1 cellular context compared by ENCODE assay signal in the genomic region with DNA sequence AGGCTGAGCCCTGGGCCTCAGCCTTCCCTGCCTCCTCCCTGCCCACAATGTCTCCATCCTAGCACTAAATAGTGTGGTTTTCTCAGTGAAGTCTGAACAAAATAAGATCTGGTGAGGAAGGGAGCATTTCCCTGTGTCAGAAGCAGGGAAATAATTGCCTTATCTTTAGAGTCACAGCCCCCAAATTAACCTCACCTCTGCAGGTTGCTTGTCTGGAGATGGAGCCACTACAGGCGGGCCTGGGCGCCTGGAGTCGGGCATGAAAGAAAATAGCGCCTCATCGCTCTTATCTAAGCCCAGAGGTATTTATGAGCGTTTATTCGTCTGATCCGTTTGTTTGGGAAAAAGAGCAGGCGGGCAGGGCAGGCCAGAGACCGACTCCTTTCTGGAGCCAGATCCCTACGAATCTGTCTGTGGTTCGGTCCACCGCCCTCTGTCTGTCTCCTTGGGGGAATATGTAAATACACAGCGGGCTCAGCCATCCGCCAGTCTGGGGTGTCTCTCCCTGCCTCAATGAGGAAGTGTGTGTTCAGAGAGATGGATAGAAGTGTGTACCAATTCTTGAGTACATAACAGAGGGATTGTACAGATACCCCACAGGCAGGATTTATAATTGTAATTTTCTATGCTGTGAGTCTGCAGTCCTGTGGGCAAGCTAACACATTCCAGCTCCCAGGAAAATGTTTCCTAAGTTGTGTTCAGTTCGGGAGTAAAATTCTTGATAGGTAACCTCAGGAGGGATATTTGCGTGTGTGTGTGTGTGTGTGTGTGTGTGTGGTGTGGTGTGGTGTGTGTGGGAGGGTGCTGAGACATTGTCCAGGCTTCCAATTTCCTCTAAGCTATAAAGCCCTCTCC.
A peak's percentile ranks its signal among the peaks of the same experiment; 100 is the strongest.
TF ChIP-seq lines count a peak whose summit lies in the region.

No MANE protein-coding gene starts in this region.

TF ChIP-seq in HEK293, 187 proteins besides CTCF, POLR2A, EP300 and RAD21 (continued from another document):
- no peak for TF ChIP-seq ZNF558 (tag by site-specific recombination; IDR thresholded peaks at IDR 0.05)
- no peak for TF ChIP-seq KLF16 (tag by site-specific recombination; IDR thresholded peaks at IDR 0.05)
- peak; percentile 99 for TF ChIP-seq ZFHX2 (tag by site-specific recombination; conservative IDR thresholded peaks at IDR 0.05)
- no peak for TF ChIP-seq ZNF747 (tag by site-specific recombination; IDR thresholded peaks at IDR 0.05)
- peak; percentile 8; the same call in 1 of the 2 replicates for TF ChIP-seq ZNF843 (tag by site-specific recombination; IDR thresholded peaks at IDR 0.05)
- TF ChIP-seq ZNF366 (tag by site-specific recombination; conservative IDR thresholded peaks at IDR 0.05), result peak; percentile 75; the same call in 1 of the 2 replicates
- TF ChIP-seq, protein P1, sequence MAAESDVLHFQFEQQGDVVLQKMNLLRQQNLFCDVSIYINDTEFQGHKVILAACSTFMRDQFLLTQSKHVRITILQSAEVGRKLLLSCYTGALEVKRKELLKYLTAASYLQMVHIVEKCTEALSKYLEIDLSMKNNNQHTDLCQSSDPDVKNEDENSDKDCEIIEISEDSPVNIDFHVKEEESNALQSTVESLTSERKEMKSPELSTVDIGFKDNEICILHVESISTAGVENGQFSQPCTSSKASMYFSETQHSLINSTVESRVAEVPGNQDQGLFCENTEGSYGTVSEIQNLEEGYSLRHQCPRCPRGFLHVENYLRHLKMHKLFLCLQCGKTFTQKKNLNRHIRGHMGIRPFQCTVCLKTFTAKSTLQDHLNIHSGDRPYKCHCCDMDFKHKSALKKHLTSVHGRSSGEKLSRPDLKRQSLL (tag by site-specific recombination; IDR thresholded peaks at IDR 0.05), result peak; percentile 97
- TF ChIP-seq ZNF837 (tag by site-specific recombination; IDR thresholded peaks at IDR 0.05), result no peak
- TF ChIP-seq ZNF596 (tag by site-specific recombination; IDR thresholded peaks at IDR 0.05), result peak; percentile 56; the same call in 1 of the 2 replicates
- no peak for TF ChIP-seq ZNF510 (tag by site-specific recombination; IDR thresholded peaks at IDR 0.05; ENCODE audit: insufficient replicate concordance)
- TF ChIP-seq MEIS1 (CRISPR knock-in tag; IDR thresholded peaks at IDR 0.05; ENCODE audit: borderline replicate concordance), result no peak
- 0 out of 2 replicates have a peak, but pooled peaks have one; percentile 13 for TF ChIP-seq ZBTB48 (tag by site-specific recombination; IDR thresholded peaks at IDR 0.05)
- TF ChIP-seq, protein P2, sequence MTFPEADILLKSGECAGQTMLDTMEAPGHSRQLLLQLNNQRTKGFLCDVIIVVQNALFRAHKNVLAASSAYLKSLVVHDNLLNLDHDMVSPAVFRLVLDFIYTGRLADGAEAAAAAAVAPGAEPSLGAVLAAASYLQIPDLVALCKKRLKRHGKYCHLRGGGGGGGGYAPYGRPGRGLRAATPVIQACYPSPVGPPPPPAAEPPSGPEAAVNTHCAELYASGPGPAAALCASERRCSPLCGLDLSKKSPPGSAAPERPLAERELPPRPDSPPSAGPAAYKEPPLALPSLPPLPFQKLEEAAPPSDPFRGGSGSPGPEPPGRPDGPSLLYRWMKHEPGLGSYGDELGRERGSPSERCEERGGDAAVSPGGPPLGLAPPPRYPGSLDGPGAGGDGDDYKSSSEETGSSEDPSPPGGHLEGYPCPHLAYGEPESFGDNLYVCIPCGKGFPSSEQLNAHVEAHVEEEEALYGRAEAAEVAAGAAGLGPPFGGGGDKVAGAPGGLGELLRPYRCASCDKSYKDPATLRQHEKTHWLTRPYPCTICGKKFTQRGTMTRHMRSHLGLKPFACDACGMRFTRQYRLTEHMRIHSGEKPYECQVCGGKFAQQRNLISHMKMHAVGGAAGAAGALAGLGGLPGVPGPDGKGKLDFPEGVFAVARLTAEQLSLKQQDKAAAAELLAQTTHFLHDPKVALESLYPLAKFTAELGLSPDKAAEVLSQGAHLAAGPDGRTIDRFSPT (tag by site-specific recombination; IDR thresholded peaks at IDR 0.05), result peak; percentile 46; the same call in 1 of the 2 replicates
- no peak for TF ChIP-seq ZNF37A (tag by site-specific recombination; IDR thresholded peaks at IDR 0.05)
- TF ChIP-seq ZNF341 (tag by site-specific recombination; IDR thresholded peaks at IDR 0.05; ENCODE audit: low read depth), result peak; percentile 51
- TF ChIP-seq ZNF76 (tag by site-specific recombination; IDR thresholded peaks at IDR 0.05; ENCODE audit: borderline replicate concordance, low read depth), result no peak
- TF ChIP-seq OVOL3 (tag by site-specific recombination; IDR thresholded peaks at IDR 0.05), result 0 out of 2 replicates have a peak, but pooled peaks have one; percentile 26
- peak; percentile 2; the same call in 1 of the 2 replicates for TF ChIP-seq ZNF2 (tag by site-specific recombination; IDR thresholded peaks at IDR 0.05)
- TF ChIP-seq SP7 (tag by site-specific recombination; IDR thresholded peaks at IDR 0.05), result peak; percentile 16; the same call in 1 of the 2 replicates
- no peak; the same call in 1 of the 2 replicates for TF ChIP-seq ZBTB21 (tag by site-specific recombination; IDR thresholded peaks at IDR 0.05)
- TF ChIP-seq, protein P3, sequence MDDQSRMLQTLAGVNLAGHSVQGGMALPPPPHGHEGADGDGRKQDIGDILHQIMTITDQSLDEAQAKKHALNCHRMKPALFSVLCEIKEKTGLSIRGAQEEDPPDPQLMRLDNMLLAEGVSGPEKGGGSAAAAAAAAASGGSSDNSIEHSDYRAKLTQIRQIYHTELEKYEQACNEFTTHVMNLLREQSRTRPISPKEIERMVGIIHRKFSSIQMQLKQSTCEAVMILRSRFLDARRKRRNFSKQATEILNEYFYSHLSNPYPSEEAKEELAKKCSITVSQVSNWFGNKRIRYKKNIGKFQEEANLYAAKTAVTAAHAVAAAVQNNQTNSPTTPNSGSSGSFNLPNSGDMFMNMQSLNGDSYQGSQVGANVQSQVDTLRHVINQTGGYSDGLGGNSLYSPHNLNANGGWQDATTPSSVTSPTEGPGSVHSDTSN (CRISPR knock-in tag; IDR thresholded peaks at IDR 0.05), result peak; percentile 50; the same call in 1 of the 2 replicates
- TF ChIP-seq WT1 (tag by site-specific recombination; IDR thresholded peaks at IDR 0.05), result peak; percentile 58; the same call in 1 of the 2 replicates
- no peak for TF ChIP-seq ZNF555 (tag by site-specific recombination; conservative IDR thresholded peaks at IDR 0.05)
- TF ChIP-seq, protein P4, sequence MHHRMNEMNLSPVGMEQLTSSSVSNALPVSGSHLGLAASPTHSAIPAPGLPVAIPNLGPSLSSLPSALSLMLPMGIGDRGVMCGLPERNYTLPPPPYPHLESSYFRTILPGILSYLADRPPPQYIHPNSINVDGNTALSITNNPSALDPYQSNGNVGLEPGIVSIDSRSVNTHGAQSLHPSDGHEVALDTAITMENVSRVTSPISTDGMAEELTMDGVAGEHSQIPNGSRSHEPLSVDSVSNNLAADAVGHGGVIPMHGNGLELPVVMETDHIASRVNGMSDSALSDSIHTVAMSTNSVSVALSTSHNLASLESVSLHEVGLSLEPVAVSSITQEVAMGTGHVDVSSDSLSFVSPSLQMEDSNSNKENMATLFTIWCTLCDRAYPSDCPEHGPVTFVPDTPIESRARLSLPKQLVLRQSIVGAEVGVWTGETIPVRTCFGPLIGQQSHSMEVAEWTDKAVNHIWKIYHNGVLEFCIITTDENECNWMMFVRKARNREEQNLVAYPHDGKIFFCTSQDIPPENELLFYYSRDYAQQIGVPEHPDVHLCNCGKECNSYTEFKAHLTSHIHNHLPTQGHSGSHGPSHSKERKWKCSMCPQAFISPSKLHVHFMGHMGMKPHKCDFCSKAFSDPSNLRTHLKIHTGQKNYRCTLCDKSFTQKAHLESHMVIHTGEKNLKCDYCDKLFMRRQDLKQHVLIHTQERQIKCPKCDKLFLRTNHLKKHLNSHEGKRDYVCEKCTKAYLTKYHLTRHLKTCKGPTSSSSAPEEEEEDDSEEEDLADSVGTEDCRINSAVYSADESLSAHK (tag by site-specific recombination; IDR thresholded peaks at IDR 0.05), result no peak
- peak; percentile 97 for TF ChIP-seq ZBTB8A (tag by site-specific recombination; IDR thresholded peaks at IDR 0.05)
- 0 out of 2 replicates have a peak, but pooled peaks have one; percentile 18 for TF ChIP-seq ZXDB (tag by site-specific recombination; IDR thresholded peaks at IDR 0.05)
- TF ChIP-seq, protein P5, sequence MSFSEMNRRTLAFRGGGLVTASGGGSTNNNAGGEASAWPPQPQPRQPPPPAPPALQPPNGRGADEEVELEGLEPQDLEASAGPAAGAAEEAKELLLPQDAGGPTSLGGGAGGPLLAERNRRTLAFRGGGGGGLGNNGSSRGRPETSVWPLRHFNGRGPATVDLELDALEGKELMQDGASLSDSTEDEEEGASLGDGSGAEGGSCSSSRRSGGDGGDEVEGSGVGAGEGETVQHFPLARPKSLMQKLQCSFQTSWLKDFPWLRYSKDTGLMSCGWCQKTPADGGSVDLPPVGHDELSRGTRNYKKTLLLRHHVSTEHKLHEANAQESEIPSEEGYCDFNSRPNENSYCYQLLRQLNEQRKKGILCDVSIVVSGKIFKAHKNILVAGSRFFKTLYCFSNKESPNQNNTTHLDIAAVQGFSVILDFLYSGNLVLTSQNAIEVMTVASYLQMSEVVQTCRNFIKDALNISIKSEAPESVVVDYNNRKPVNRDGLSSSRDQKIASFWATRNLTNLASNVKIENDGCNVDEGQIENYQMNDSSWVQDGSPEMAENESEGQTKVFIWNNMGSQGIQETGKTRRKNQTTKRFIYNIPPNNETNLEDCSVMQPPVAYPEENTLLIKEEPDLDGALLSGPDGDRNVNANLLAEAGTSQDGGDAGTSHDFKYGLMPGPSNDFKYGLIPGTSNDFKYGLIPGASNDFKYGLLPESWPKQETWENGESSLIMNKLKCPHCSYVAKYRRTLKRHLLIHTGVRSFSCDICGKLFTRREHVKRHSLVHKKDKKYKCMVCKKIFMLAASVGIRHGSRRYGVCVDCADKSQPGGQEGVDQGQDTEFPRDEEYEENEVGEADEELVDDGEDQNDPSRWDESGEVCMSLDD (tag by site-specific recombination; IDR thresholded peaks at IDR 0.05), result peak; percentile 73; the same call in 1 of the 2 replicates
- TF ChIP-seq, protein P6, sequence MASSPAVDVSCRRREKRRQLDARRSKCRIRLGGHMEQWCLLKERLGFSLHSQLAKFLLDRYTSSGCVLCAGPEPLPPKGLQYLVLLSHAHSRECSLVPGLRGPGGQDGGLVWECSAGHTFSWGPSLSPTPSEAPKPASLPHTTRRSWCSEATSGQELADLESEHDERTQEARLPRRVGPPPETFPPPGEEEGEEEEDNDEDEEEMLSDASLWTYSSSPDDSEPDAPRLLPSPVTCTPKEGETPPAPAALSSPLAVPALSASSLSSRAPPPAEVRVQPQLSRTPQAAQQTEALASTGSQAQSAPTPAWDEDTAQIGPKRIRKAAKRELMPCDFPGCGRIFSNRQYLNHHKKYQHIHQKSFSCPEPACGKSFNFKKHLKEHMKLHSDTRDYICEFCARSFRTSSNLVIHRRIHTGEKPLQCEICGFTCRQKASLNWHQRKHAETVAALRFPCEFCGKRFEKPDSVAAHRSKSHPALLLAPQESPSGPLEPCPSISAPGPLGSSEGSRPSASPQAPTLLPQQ (tag by site-specific recombination; IDR thresholded peaks at IDR 0.05), result no peak
- peak; percentile 76 for TF ChIP-seq FEZF1 (tag by site-specific recombination; IDR thresholded peaks at IDR 0.05)
- peak; percentile 67; the same call in 1 of the 2 replicates for TF ChIP-seq ZIC2 (tag by site-specific recombination; IDR thresholded peaks at IDR 0.05)
- peak; percentile 62; the same call in 1 of the 2 replicates for TF ChIP-seq ZFP69B (tag by site-specific recombination; IDR thresholded peaks at IDR 0.05)
- TF ChIP-seq, protein P7, sequence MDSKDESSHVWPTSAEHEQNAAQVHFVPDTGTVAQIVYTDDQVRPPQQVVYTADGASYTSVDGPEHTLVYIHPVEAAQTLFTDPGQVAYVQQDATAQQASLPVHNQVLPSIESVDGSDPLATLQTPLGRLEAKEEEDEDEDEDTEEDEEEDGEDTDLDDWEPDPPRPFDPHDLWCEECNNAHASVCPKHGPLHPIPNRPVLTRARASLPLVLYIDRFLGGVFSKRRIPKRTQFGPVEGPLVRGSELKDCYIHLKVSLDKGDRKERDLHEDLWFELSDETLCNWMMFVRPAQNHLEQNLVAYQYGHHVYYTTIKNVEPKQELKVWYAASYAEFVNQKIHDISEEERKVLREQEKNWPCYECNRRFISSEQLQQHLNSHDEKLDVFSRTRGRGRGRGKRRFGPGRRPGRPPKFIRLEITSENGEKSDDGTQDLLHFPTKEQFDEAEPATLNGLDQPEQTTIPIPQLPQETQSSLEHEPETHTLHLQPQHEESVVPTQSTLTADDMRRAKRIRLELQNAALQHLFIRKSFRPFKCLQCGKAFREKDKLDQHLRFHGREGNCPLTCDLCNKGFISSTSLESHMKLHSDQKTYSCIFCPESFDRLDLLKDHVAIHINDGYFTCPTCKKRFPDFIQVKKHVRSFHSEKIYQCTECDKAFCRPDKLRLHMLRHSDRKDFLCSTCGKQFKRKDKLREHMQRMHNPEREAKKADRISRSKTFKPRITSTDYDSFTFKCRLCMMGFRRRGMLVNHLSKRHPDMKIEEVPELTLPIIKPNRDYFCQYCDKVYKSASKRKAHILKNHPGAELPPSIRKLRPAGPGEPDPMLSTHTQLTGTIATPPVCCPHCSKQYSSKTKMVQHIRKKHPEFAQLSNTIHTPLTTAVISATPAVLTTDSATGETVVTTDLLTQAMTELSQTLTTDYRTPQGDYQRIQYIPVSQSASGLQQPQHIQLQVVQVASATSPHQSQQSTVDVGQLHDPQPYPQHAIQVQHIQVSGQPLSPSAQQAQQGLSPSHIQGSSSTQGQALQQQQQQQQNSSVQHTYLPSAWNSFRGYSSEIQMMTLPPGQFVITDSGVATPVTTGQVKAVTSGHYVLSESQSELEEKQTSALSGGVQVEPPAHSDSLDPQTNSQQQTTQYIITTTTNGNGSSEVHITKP (tag by site-specific recombination; IDR thresholded peaks at IDR 0.05), result peak; percentile 96
TF ChIP-seq in HEK293: peak in this region for 43.
